1 cellular context compared by ENCODE assay signal in the genomic region with DNA sequence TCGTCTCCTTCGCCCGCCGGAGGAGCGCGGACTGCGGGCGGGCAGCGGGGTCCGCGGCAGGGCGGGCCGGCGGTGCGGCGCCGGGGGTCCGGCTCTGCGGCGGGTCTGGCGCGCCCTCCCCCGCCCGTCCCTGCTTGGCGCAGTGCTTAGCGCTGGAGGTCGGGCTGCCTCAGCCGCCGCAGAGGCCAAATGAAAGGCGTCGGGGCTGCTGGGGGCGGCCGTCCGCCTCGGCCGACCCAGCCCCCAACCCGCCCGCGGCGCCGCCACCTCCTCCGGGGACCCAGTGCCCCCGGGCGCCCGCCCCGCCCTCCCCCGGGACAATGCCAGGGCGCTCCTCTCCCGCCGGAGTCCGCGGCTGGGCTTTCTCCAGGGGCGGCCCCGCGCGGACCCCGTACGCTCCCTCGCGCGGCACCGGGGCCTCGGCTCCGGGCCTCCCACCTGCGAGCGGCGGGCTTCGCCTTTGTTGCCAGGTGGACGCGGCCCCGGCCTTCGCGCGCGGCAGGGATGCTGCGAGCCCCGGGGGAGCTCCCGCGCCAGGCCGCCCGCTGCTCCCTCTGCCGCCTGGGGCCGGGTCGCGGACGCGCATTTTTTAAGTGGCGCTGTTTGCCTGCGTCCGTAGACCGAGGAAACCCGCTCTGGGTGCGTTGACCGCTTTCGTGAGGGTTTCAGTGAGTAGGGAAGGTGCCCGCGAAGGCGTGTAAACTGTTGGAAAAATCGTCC.
TF ChIP-seq lines count a peak whose summit lies in the region.

No MANE protein-coding gene starts in this region.

TF ChIP-seq in K562, 482 proteins besides CTCF, POLR2A, EP300 and RAD21 (continued from another document and continues in another):
- TF ChIP-seq, protein P1, sequence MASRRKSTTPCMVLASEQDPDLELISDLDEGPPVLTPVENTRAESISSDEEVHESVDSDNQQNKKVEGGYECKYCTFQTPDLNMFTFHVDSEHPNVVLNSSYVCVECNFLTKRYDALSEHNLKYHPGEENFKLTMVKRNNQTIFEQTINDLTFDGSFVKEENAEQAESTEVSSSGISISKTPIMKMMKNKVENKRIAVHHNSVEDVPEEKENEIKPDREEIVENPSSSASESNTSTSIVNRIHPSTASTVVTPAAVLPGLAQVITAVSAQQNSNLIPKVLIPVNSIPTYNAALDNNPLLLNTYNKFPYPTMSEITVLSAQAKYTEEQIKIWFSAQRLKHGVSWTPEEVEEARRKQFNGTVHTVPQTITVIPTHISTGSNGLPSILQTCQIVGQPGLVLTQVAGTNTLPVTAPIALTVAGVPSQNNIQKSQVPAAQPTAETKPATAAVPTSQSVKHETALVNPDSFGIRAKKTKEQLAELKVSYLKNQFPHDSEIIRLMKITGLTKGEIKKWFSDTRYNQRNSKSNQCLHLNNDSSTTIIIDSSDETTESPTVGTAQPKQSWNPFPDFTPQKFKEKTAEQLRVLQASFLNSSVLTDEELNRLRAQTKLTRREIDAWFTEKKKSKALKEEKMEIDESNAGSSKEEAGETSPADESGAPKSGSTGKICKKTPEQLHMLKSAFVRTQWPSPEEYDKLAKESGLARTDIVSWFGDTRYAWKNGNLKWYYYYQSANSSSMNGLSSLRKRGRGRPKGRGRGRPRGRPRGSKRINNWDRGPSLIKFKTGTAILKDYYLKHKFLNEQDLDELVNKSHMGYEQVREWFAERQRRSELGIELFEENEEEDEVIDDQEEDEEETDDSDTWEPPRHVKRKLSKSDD (conservative IDR thresholded peaks at IDR 0.05; ENCODE audit: low read length), result no peak
- TF ChIP-seq ZBED1 (IDR thresholded peaks at IDR 0.05) (0 out of 2 replicates have a peak, but pooled peaks have one; percentile 3), RBM34 (IDR thresholded peaks at IDR 0.05; ENCODE audit: borderline replicate concordance, insufficient read depth, low read length) (no peak), ZC3H8 (IDR thresholded peaks at IDR 0.05) (no peak), PHB2 (IDR thresholded peaks at IDR 0.05; ENCODE audit: low read depth) (no peak), ARID2 (IDR thresholded peaks at IDR 0.05) (no peak), ZNF224 (CRISPR knock-in tag; IDR thresholded peaks at IDR 0.05) (no peak), DIDO1 (tag; IDR thresholded peaks at IDR 0.05; ENCODE audit: low read depth) (no peak), FOXJ2 (tag; IDR thresholded peaks at IDR 0.05) (no peak), ZNF696 (CRISPR knock-in tag; conservative IDR thresholded peaks at IDR 0.05) (no peak), ARHGAP35 (IDR thresholded peaks at IDR 0.05; ENCODE audit: partially characterized antibody) (no peak), HDAC2 (IDR thresholded peaks at IDR 0.05) (no peak), SMAD4 (CRISPR knock-in tag; conservative IDR thresholded peaks at IDR 0.05) (peak; percentile 17; the same call in 1 of the 2 replicates), RBM25 (IDR thresholded peaks at IDR 0.05; ENCODE audit: low read depth, low read length, severe bottlenecking) (peak; percentile 5), MEF2D (tag; conservative IDR thresholded peaks at IDR 0.05; ENCODE audit: low read depth) (no peak), GATAD2B (IDR thresholded peaks at IDR 0.05; ENCODE audit: borderline replicate concordance) (no peak), ZNF146 (CRISPR knock-in tag; IDR thresholded peaks at IDR 0.05; ENCODE audit: unreplicated experiment) (no peak), RBBP5 (IDR thresholded peaks at IDR 0.05; ENCODE audit: borderline replicate concordance, insufficient read depth, low read length, poor library complexity, severe bottlenecking) (peak; percentile 46), ZNF764 (CRISPR knock-in tag; IDR thresholded peaks at IDR 0.05; ENCODE audit: low read depth) (no peak), SMC3 (conservative IDR thresholded peaks at IDR 0.05; ENCODE audit: insufficient read depth, low read depth, low read length) (no peak), NONO (IDR thresholded peaks at IDR 0.05; ENCODE audit: low read depth in 2 of 2, low read length in 1 of 2) (peak in 1 of 2 experiments; percentile 33; a peak in 2 of 4 replicates), HNRNPH1 (optimal IDR thresholded peaks at IDR 0.05; ENCODE audit: low read depth, low read length) (no peak), STAT5B (CRISPR knock-in tag; IDR thresholded peaks at IDR 0.05) (no peak), SAP30 (IDR thresholded peaks at IDR 0.05; ENCODE audit: borderline replicate concordance, insufficient read depth, low read depth, low read length, poor library complexity, severe bottlenecking) (peak; percentile 8), ZFP30 (CRISPR knock-in tag; IDR thresholded peaks at IDR 0.05; ENCODE audit: borderline replicate concordance) (no peak), RCOR1 (IDR thresholded peaks at IDR 0.05; ENCODE audit: borderline replicate concordance in 1 of 2, low read depth in 2 of 2, low read length in 2 of 2) (no peak), ADNP (tag; IDR thresholded peaks at IDR 0.05) (no peak), ZNF41 (CRISPR knock-in tag; conservative IDR thresholded peaks at IDR 0.05) (no peak), KHSRP (IDR thresholded peaks at IDR 0.05) (no peak), BRCA1 (IDR thresholded peaks at IDR 0.05) (no peak), BRCA1 (CRISPR knock-in tag; IDR thresholded peaks at IDR 0.05) (no peak), ZFX (CRISPR knock-in tag; IDR thresholded peaks at IDR 0.05) (peak; percentile 38; the same call in 1 of the 2 replicates), EWSR1 (IDR thresholded peaks at IDR 0.05; ENCODE audit: borderline replicate concordance, low read depth, partially characterized antibody) (no peak), CBX5 (IDR thresholded peaks at IDR 0.05; ENCODE audit: borderline replicate concordance, low read depth) (no peak), ZNF175 (CRISPR knock-in tag; IDR thresholded peaks at IDR 0.05; ENCODE audit: low read depth) (no peak), NBN (IDR thresholded peaks at IDR 0.05; ENCODE audit: low read depth) (no peak), ZBTB17 (CRISPR knock-in tag; IDR thresholded peaks at IDR 0.05) (no peak), CTBP1 (IDR thresholded peaks at IDR 0.05; ENCODE audit: borderline replicate concordance) (peak; percentile 66), STAT5A (IDR thresholded peaks at IDR 0.05; ENCODE audit: borderline replicate concordance, low read length) (no peak), SETDB1 (IDR thresholded peaks at IDR 0.05; ENCODE audit: low read length) (no peak), KAT2B (IDR thresholded peaks at IDR 0.05; ENCODE audit: low read depth, low read length) (no peak), MAZ (CRISPR knock-in tag; conservative IDR thresholded peaks at IDR 0.05 in 1 of 2, IDR thresholded peaks at IDR 0.05 in 1 of 2) (peak in 1 of 2 experiments; percentile 26; a peak in 1 of 4 replicates)
- TF ChIP-seq, protein P2, sequence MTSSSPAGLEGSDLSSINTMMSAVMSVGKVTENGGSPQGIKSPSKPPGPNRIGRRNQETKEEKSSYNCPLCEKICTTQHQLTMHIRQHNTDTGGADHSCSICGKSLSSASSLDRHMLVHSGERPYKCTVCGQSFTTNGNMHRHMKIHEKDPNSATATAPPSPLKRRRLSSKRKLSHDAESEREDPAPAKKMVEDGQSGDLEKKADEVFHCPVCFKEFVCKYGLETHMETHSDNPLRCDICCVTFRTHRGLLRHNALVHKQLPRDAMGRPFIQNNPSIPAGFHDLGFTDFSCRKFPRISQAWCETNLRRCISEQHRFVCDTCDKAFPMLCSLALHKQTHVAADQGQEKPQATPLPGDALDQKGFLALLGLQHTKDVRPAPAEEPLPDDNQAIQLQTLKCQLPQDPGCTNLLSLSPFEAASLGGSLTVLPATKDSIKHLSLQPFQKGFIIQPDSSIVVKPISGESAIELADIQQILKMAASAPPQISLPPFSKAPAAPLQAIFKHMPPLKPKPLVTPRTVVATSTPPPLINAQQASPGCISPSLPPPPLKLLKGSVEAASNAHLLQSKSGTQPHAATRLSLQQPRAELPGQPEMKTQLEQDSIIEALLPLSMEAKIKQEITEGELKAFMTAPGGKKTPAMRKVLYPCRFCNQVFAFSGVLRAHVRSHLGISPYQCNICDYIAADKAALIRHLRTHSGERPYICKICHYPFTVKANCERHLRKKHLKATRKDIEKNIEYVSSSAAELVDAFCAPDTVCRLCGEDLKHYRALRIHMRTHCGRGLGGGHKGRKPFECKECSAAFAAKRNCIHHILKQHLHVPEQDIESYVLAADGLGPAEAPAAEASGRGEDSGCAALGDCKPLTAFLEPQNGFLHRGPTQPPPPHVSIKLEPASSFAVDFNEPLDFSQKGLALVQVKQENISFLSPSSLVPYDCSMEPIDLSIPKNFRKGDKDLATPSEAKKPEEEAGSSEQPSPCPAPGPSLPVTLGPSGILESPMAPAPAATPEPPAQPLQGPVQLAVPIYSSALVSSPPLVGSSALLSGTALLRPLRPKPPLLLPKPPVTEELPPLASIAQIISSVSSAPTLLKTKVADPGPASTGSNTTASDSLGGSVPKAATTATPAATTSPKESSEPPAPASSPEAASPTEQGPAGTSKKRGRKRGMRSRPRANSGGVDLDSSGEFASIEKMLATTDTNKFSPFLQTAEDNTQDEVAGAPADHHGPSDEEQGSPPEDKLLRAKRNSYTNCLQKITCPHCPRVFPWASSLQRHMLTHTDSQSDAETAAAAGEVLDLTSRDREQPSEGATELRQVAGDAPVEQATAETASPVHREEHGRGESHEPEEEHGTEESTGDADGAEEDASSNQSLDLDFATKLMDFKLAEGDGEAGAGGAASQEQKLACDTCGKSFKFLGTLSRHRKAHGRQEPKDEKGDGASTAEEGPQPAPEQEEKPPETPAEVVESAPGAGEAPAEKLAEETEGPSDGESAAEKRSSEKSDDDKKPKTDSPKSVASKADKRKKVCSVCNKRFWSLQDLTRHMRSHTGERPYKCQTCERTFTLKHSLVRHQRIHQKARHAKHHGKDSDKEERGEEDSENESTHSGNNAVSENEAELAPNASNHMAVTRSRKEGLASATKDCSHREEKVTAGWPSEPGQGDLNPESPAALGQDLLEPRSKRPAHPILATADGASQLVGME (CRISPR knock-in tag; IDR thresholded peaks at IDR 0.05), result no peak
- TF ChIP-seq, protein P3, sequence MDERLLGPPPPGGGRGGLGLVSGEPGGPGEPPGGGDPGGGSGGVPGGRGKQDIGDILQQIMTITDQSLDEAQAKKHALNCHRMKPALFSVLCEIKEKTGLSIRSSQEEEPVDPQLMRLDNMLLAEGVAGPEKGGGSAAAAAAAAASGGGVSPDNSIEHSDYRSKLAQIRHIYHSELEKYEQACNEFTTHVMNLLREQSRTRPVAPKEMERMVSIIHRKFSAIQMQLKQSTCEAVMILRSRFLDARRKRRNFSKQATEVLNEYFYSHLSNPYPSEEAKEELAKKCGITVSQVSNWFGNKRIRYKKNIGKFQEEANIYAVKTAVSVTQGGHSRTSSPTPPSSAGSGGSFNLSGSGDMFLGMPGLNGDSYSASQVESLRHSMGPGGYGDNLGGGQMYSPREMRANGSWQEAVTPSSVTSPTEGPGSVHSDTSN (CRISPR knock-in tag; IDR thresholded peaks at IDR 0.05; ENCODE audit: low read depth), result no peak
- TF ChIP-seq, protein P3 (tag; conservative IDR thresholded peaks at IDR 0.05; ENCODE audit: low read depth), result no peak
- TF ChIP-seq, protein P4, sequence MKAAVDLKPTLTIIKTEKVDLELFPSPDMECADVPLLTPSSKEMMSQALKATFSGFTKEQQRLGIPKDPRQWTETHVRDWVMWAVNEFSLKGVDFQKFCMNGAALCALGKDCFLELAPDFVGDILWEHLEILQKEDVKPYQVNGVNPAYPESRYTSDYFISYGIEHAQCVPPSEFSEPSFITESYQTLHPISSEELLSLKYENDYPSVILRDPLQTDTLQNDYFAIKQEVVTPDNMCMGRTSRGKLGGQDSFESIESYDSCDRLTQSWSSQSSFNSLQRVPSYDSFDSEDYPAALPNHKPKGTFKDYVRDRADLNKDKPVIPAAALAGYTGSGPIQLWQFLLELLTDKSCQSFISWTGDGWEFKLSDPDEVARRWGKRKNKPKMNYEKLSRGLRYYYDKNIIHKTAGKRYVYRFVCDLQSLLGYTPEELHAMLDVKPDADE (conservative IDR thresholded peaks at IDR 0.05; ENCODE audit: control insufficient read depth, low read depth, low read length), result peak; percentile 17; the same call in 1 of the 2 replicates
- TF ChIP-seq, protein P5, sequence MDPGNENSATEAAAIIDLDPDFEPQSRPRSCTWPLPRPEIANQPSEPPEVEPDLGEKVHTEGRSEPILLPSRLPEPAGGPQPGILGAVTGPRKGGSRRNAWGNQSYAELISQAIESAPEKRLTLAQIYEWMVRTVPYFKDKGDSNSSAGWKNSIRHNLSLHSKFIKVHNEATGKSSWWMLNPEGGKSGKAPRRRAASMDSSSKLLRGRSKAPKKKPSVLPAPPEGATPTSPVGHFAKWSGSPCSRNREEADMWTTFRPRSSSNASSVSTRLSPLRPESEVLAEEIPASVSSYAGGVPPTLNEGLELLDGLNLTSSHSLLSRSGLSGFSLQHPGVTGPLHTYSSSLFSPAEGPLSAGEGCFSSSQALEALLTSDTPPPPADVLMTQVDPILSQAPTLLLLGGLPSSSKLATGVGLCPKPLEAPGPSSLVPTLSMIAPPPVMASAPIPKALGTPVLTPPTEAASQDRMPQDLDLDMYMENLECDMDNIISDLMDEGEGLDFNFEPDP (CRISPR knock-in tag; IDR thresholded peaks at IDR 0.05), result no peak
- TF ChIP-seq, protein P6, sequence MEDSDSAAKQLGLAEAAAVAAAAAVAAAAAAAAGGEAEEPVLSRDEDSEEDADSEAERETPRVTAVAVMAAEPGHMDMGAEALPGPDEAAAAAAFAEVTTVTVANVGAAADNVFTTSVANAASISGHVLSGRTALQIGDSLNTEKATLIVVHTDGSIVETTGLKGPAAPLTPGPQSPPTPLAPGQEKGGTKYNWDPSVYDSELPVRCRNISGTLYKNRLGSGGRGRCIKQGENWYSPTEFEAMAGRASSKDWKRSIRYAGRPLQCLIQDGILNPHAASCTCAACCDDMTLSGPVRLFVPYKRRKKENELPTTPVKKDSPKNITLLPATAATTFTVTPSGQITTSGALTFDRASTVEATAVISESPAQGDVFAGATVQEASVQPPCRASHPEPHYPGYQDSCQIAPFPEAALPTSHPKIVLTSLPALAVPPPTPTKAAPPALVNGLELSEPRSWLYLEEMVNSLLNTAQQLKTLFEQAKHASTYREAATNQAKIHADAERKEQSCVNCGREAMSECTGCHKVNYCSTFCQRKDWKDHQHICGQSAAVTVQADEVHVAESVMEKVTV (CRISPR knock-in tag; IDR thresholded peaks at IDR 0.05), result no peak
